ENCODE assay signal across 12 cellular contexts in the genomic region with DNA sequence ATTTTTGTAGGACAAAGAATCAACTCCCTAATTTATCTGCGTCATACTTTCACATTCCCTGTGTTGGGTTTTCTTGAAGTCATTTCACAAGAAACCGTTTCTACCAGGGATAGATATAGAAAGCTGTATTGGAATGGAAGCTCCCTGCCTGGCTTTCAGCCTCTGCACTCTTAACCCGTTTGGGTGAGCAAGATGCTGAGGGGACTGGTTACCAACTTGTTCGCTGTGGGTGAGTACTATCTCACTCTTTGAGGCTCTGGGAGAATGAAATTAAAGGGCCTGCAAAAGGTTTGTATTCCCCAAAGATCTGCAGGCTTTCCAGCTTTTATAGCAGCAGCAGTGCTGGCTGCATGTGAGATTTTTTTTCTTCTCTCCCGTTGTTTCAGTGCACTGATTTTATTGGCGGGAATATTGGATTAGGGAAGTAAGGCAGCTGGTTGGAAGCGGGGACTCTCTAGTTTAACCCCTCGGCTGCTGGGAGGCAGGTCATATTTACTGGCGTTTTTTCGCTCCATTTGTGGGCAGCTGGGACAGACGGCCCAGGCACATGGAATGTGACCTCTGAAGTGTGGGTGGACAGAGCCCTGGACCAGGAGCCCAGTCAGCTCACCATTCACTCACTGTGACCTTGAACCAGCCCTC. TPM values are rescaled to one million over a fixed set of nuclear protein-coding genes. Genes with fewer than 3 reads are reported as not detected.
DNase-seq lines count a peak whose midpoint lies in the region; ATAC-seq and TF ChIP-seq lines count a peak whose summit lies in the region.
"Had no signal": no experiment of that assay in that cellular context is flagged by ENCODE, and none has a peak within 500 bp of the region (broad histone marks: within the 10 kb centered on the region; RNA-seq: fewer than 3 reads in every experiment).

No MANE protein-coding gene starts in this region.

- TF ChIP-seq EP300 in esophagus muscularis mucosa (IDR thresholded peaks at IDR 0.05), result no peak

- TF ChIP-seq CTCF in esophagus muscularis mucosa (IDR thresholded peaks at IDR 0.05), result no peak
- TF ChIP-seq CTCF in natural killer cell (IDR thresholded peaks at IDR 0.05), result no peak
- no peak for TF ChIP-seq CTCF in gastrocnemius medialis (IDR thresholded peaks at IDR 0.05 in 4 of 5, conservative IDR thresholded peaks at IDR 0.05 in 1 of 5)

- H3K36me3 ChIP-seq in esophagus muscularis mucosa (no peaks in the 10 kb centered on the region), gastrocnemius medialis (no peaks in the 10 kb centered on the region)
- H3K36me3 ChIP-seq: ascending aorta had no signal

- H3K4me1 ChIP-seq in esophagus muscularis mucosa (peaks cover 0 to 9% (median 4%) of the 10 kb centered on the region in 4 donors), gastrocnemius medialis (no peaks in the 10 kb centered on the region)
- H3K4me1 ChIP-seq: ascending aorta had no signal

- no peaks in the 10 kb centered on the region for H3K36me3 Mint-ChIP-seq in natural killer cell
- H3K36me3 Mint-ChIP-seq: T-cell had no signal

- no peak overlapping the region for H3K27ac Mint-ChIP-seq in natural killer cell
- H3K27ac Mint-ChIP-seq: T-cell had no signal

- 40% methylated on average over 10 of the region's 11 CpGs for WGBS in esophagus muscularis mucosa

- TF ChIP-seq POLR2A in esophagus muscularis mucosa (IDR thresholded peaks at IDR 0.05; ENCODE audit: low read depth), result no peak
- no peak for TF ChIP-seq POLR2A in gastrocnemius medialis (IDR thresholded peaks at IDR 0.05)

- H3K27me3 ChIP-seq in esophagus muscularis mucosa (no peaks in the 10 kb centered on the region), gastrocnemius medialis (peaks cover 0 to 3% (median 0%) of the 10 kb centered on the region in 3 donors)
- H3K27me3 ChIP-seq: ascending aorta had no signal

- in situ Hi-C loops in gastrocnemius medialis (cut with MboI; ENCODE audit: low sequenced_read_pairs in 4 of 4), result loop anchor here in 1 of 4 donors (10.0 kb wide), 1 partner anchor 56 kb away; no protein-coding TSS in a partner anchor

- H3K4me1 Mint-ChIP-seq in natural killer cell, result no peaks in the 10 kb centered on the region
- H3K4me1 Mint-ChIP-seq: T-cell had no signal

- no peak for ATAC-seq in natural killer cell
- ATAC-seq in gastrocnemius medialis, result no peak
- no peak for ATAC-seq in HG02588 (IDR thresholded peaks at IDR 0.05; ENCODE audit: unreplicated experiment)
- ATAC-seq: T-cell had no signal

- DNase-seq in ELR (ENCODE audit: low read depth) (peak; percentile 18), NCI-H524 treated with DMSO at 0.1 percent for 48 hours (lab: John Stamatoyannopoulos, UW) (peak; percentile 79), esophagus muscularis mucosa (ENCODE audit: extremely low spot score) (no peak), pons (ENCODE audit: low spot score) (peak; percentile 17), natural killer cell (no peak), gastrocnemius medialis (no peak), NCI-H2081 treated with DMSO at 0.1 percent for 48 hours (lab: John Stamatoyannopoulos, UW) (no peak)
- DNase-seq: kidney, T-cell had no signal

- H3K27me3 Mint-ChIP-seq in natural killer cell (ENCODE audit: low read depth in 2 of 2), result peaks cover 0 to 3% of the 10 kb centered on the region in 2 donors

- H3K9me3 Mint-ChIP-seq in natural killer cell, result no peaks in the 10 kb centered on the region
- H3K9me3 Mint-ChIP-seq: T-cell had no signal

- no peak overlapping the region for H3K4me3 Mint-ChIP-seq in natural killer cell
- H3K4me3 Mint-ChIP-seq: T-cell had no signal

- intact Hi-C loops in esophagus muscularis mucosa (cut with DNase I) (no loop called here), natural killer cell (cut with micrococcal nuclease) (no loop called here), gastrocnemius medialis (cut with DNase I; ENCODE audit: low total_unique reads) (no loop called here)

- peak overlapping the region in 3 of 4 donors; percentile 27 to 41 (median 35) for H3K4me3 ChIP-seq in esophagus muscularis mucosa
- H3K4me3 ChIP-seq in gastrocnemius medialis, result no peak overlapping the region

- H3K9me3 ChIP-seq in esophagus muscularis mucosa (no peaks in the 10 kb centered on the region), gastrocnemius medialis (no peaks in the 10 kb centered on the region)
- H3K9me3 ChIP-seq: ascending aorta had no signal

- H3K27ac ChIP-seq in esophagus muscularis mucosa (replicated peaks in 1 of 4), result no peak overlapping the region
- H3K27ac ChIP-seq in gastrocnemius medialis, result no peak overlapping the region
- H3K27ac ChIP-seq: ascending aorta, epithelial cell of prostate had no signal

RNA-seq across cellular contexts. Expression of a gene that starts 30.9 kb away (rescaled TPM):
- total RNA-seq in esophagus muscularis mucosa (10 to 100 TPM in 1 of 4 donors, 1 to 10 TPM in 3; 9.1 to 11.6 (median 9.5) TPM), natural killer cell (10 to 100 TPM; 12.7 to 18.8 (median 13.3) TPM), gastrocnemius medialis (1 to 10 TPM; 4.1 to 8.9 (median 7.7) TPM)

RNA-seq across cellular contexts. Expression of a gene that starts 38.9 kb away (rescaled TPM):
- total RNA-seq in esophagus muscularis mucosa, result 10 to 100 TPM; 68.1 to 92.1 (median 86.3) TPM
- 100 to 1,000 TPM; 378 to 444 (median 428) TPM for total RNA-seq in natural killer cell
- total RNA-seq in gastrocnemius medialis, result 100 to 1,000 TPM in 1 of 4 donors, 10 to 100 TPM in 3; 51.4 to 126 (median 82.4) TPM

RNA-seq across cellular contexts. Expression of a gene that starts 45.4 kb away (rescaled TPM):
- total RNA-seq in esophagus muscularis mucosa, result 1 to 10 TPM in 2 of 4 donors, under 1 TPM in 2; 0.42 to 2.1 (median 1.0) TPM
- total RNA-seq in natural killer cell, result under 1 TPM in 2 of 3 donors, not detected in 1; 0.14 to 0.21 TPM
- total RNA-seq in gastrocnemius medialis, result not detected
- total RNA-seq: ascending aorta had no signal

Comparison
In these comparisons a context has a peak if more than half of its experiments do, and no peak if none do; other contexts are left out.
1. DNase-seq: peak in ELR (single experiment), NCI-H524 treated with DMSO at 0.1 percent for 48 hours (single experiment) and pons (single experiment); none in esophagus muscularis mucosa (single experiment), natural killer cell (single experiment), gastrocnemius medialis (0 of 2) and NCI-H2081 treated with DMSO at 0.1 percent for 48 hours (single experiment).
2. H3K4me3 ChIP-seq: peak in esophagus muscularis mucosa (3 of 4); none in gastrocnemius medialis (0 of 4).